Comparison of ENCODE assay signal across 17 cellular contexts in the genomic region with DNA sequence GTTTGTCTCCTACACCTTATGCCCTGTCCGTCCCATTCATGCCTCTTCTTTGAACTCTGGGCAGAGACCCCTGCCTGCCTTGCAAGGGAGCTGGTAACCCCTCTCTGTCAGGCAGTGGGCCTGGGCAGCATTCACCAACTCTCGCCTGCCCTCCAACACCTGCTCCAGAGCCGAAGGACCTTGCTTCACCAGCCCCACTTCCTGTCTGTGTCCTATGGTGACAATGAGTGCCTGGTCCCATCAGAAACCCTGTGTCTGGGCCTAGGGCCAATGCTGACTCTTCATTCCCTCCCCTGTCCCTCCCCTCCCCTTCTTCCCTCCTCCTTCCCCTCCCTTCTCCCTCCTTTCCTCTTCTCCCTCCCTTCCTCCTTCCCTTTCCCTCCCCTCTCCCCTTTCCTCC. TPM values are rescaled to one million over a fixed set of nuclear protein-coding genes. Genes with fewer than 3 reads are reported as not detected.
DNase-seq lines count a peak whose midpoint lies in the region; ATAC-seq and TF ChIP-seq lines count a peak whose summit lies in the region.
"Had no signal": no experiment of that assay in that cellular context is flagged by ENCODE, and none has a peak within 500 bp of the region (broad histone marks: within the 10 kb centered on the region; RNA-seq: fewer than 3 reads in every experiment).

No MANE protein-coding gene starts in this region.

- H3K36me3 ChIP-seq in DND-41 (ENCODE audit: insufficient read depth, low read length) (no peaks in the 10 kb centered on the region), hepatocyte (replicated peaks; ENCODE audit: insufficient read depth, low read depth) (no peaks in the 10 kb centered on the region)

- H3K4me2 ChIP-seq in DND-41 (ENCODE audit: insufficient read depth, low read length) (no peak overlapping the region), hepatocyte (no peak overlapping the region)
- H3K4me2 ChIP-seq: SK-N-SH had no signal

- 93% methylated on average over 3 of the region's 3 CpGs for WGBS in hepatocyte (ENCODE audit: low lambda C conversion rate, missing lambda C conversion rate)

- H3K4me3 ChIP-seq in DND-41 (ENCODE audit: low read depth in 1 of 2, low read length in 2 of 2) (no peak overlapping the region), hepatocyte (no peak overlapping the region)
- H3K4me3 ChIP-seq: dorsolateral prefrontal cortex had no signal

- no peaks in the 10 kb centered on the region for H3K36me3 Mint-ChIP-seq in natural killer cell
- H3K36me3 Mint-ChIP-seq: activated naive CD4-positive, alpha-beta T cell treated with anti-CD3 and anti-CD28 coated beads, Interleukin-2, amount 50 U/mL, for 24 hours; CD4-positive, CD25-positive, alpha-beta regulatory T cell; memory B cell; type B pancreatic cell had no signal

- peaks cover 11% of the 10 kb centered on the region for H3K27me3 ChIP-seq in DND-41 (ENCODE audit: insufficient read depth, low read length, poor library complexity)
- H3K27me3 ChIP-seq in hepatocyte = no peaks in the 10 kb centered on the region
- H3K27me3 ChIP-seq: dorsolateral prefrontal cortex had no signal

- DNase-seq in DND-41 = peak; percentile 38
- peak; percentile 51 for DNase-seq in NCI-H1436 (lab: John Stamatoyannopoulos, UW)
- peak; percentile 26 for DNase-seq in midbrain (lab: John Stamatoyannopoulos, UW)
- DNase-seq in hepatocyte (ENCODE audit: low spot score) = no peak
- no peak for DNase-seq in natural killer cell
- DNase-seq: activated CD4-positive, alpha-beta T cell treated with anti-CD3 and anti-CD28 coated beads, Interleukin-2, amount 50 U/mL, for 4 hours; CD4-positive, CD25-positive, alpha-beta regulatory T cell; NCI-H2227 treated with DMSO at 0.1 percent for 48 hours; retina; SK-N-SH had no signal

- H3K9me3 Mint-ChIP-seq in natural killer cell = no peaks in the 10 kb centered on the region
- H3K9me3 Mint-ChIP-seq: activated naive CD4-positive, alpha-beta T cell treated with anti-CD3 and anti-CD28 coated beads, Interleukin-2, amount 50 U/mL, for 24 hours; CD4-positive, CD25-positive, alpha-beta regulatory T cell; memory B cell; type B pancreatic cell had no signal

- H2AFZ ChIP-seq in DND-41 (ENCODE audit: low read depth, low read length) = no peak overlapping the region
- no peak overlapping the region for H2AFZ ChIP-seq in hepatocyte

- no peak overlapping the region for H3K27ac ChIP-seq in DND-41 (ENCODE audit: low read length)
- H3K27ac ChIP-seq in angular gyrus (ENCODE audit: low read depth, low read length) = peak overlapping the region; percentile 16
- H3K27ac ChIP-seq in hepatocyte = no peak overlapping the region

- H3K4me3 Mint-ChIP-seq in natural killer cell = no peak overlapping the region
- H3K4me3 Mint-ChIP-seq: activated naive CD4-positive, alpha-beta T cell treated with anti-CD3 and anti-CD28 coated beads, Interleukin-2, amount 50 U/mL, for 24 hours; CD4-positive, CD25-positive, alpha-beta regulatory T cell; memory B cell; type B pancreatic cell had no signal

- H4K20me1 ChIP-seq in DND-41 (ENCODE audit: insufficient read depth, low read length) = no peaks in the 10 kb centered on the region; the same call in 1 of the 2 replicates
- H4K20me1 ChIP-seq in hepatocyte (ENCODE audit: insufficient read depth, poor library complexity, severe bottlenecking) = no peaks in the 10 kb centered on the region

- no peaks in the 10 kb centered on the region for H3K27me3 Mint-ChIP-seq in natural killer cell (ENCODE audit: low read depth in 2 of 2)
- H3K27me3 Mint-ChIP-seq: activated naive CD4-positive, alpha-beta T cell treated with anti-CD3 and anti-CD28 coated beads, Interleukin-2, amount 50 U/mL, for 24 hours; CD4-positive, CD25-positive, alpha-beta regulatory T cell had no signal

- no peaks in the 10 kb centered on the region for H3K79me2 ChIP-seq in DND-41 (ENCODE audit: insufficient read depth, low read length)
- H3K79me2 ChIP-seq in hepatocyte = no peaks in the 10 kb centered on the region

- no peak for TF ChIP-seq CTCF in DND-41 (IDR thresholded peaks at IDR 0.05; ENCODE audit: borderline replicate concordance, extremely low read depth, low read length, poor library complexity, severe bottlenecking)
- TF ChIP-seq CTCF in hepatocyte (IDR thresholded peaks at IDR 0.05; ENCODE audit: poor library complexity) = no peak
- no peak for TF ChIP-seq CTCF in natural killer cell (IDR thresholded peaks at IDR 0.05)

- H3K4me1 Mint-ChIP-seq in natural killer cell = peaks cover 0 to 7% of the 10 kb centered on the region in 2 donors

- no peak overlapping the region for H3K27ac Mint-ChIP-seq in natural killer cell
- H3K27ac Mint-ChIP-seq: memory B cell, type B pancreatic cell had no signal

- no peaks in the 10 kb centered on the region for H3K9me2 ChIP-seq in hepatocyte (replicated peaks; ENCODE audit: insufficient read depth)
- H3K9me2 ChIP-seq: SK-N-SH had no signal

- H3K9ac ChIP-seq in DND-41 (ENCODE audit: low read depth, low read length) = no peak overlapping the region
- H3K9ac ChIP-seq: SK-N-SH had no signal

- H3K4me1 ChIP-seq in DND-41 (ENCODE audit: insufficient read depth, low read length) (no peaks in the 10 kb centered on the region), hepatocyte (ENCODE audit: insufficient read depth) (peaks cover 8% of the 10 kb centered on the region)

- ATAC-seq in DND-41 (ENCODE audit: insufficient read depth, low read depth) (peak; percentile 71), HG02759 (IDR thresholded peaks at IDR 0.05; ENCODE audit: unreplicated experiment) (no peak), natural killer cell (no peak), HG02938 (IDR thresholded peaks at IDR 0.05; ENCODE audit: unreplicated experiment) (no peak)

- intact Hi-C loops in natural killer cell (cut with micrococcal nuclease) = no loop called here

- H3K9me3 ChIP-seq in DND-41 (ENCODE audit: insufficient read depth, low read length, severe bottlenecking) (no peaks in the 10 kb centered on the region), hepatocyte (ENCODE audit: low read depth) (no peaks in the 10 kb centered on the region)
- H3K9me3 ChIP-seq: SK-N-SH had no signal

RNA-seq across cellular contexts. Expression of a gene that starts 22.8 kb away (rescaled TPM):
- total RNA-seq in hepatocyte = 68.4 and 79.2 TPM in 2 replicates
- 37.7 and 38.4 TPM in 2 replicates for polyA plus RNA-seq in hepatocyte
- 10 to 100 TPM; 63.8 to 100.0 (median 65.6) TPM for total RNA-seq in natural killer cell

Comparison
In these comparisons a context has a peak if more than half of its experiments do, and no peak if none do; other contexts are left out.
1. DNase-seq: peak in DND-41 (single experiment), NCI-H1436 (single experiment) and midbrain (single experiment); none in hepatocyte (single experiment) and natural killer cell (single experiment).